Comparison of ENCODE assay signal across 8 cellular contexts in genomic region chr17:35117984-35118383, GRCh38. TPM values are rescaled to one million over a fixed set of nuclear protein-coding genes. Genes with fewer than 3 reads are reported as not detected.
DNase-seq lines count a peak whose midpoint lies in the region; ATAC-seq lines count a peak whose summit lies in the region.

No MANE protein-coding gene starts in this region.

- DNase-seq in EL (peak; percentile 31), LHCN-M2 (ENCODE audit: low read depth) (peak; percentile 76), HK-2 (ENCODE audit: unreplicated experiment) (no peak), SW480 (ENCODE audit: low spot score) (no peak)
- DNase-seq in activated naive CD8-positive, alpha-beta T cell treated with anti-CD3 and anti-CD28 coated beads for 36 hours = peak; percentile 12
- peak in 2 of 10 donors; percentile 15 to 30 for DNase-seq in naive thymus-derived CD8-positive, alpha-beta T cell
- DNase-seq in activated CD4-positive, CD25-positive, alpha-beta regulatory T cell treated with anti-CD3 and anti-CD28 coated beads, Interleukin-2, amount 50 U/mL, for 72 hours = no peak

- H3K36me3 Mint-ChIP-seq in activated naive CD8-positive, alpha-beta T cell treated with anti-CD3 and anti-CD28 coated beads for 36 hours = peaks cover 17% of the 10 kb centered on the region
- peaks cover 0 to 22% (median 0%) of the 10 kb centered on the region in 3 donors for H3K36me3 Mint-ChIP-seq in naive thymus-derived CD8-positive, alpha-beta T cell

- no peaks in the 10 kb centered on the region for H3K9me3 Mint-ChIP-seq in activated naive CD8-positive, alpha-beta T cell treated with anti-CD3 and anti-CD28 coated beads for 36 hours
- no peaks in the 10 kb centered on the region for H3K9me3 Mint-ChIP-seq in naive thymus-derived CD8-positive, alpha-beta T cell

- ATAC-seq in naive thymus-derived CD8-positive, alpha-beta T cell = no peak
- ATAC-seq in GM19467 (IDR thresholded peaks at IDR 0.05; ENCODE audit: unreplicated experiment) = no peak

- POLR2A ChIA-PET in naive thymus-derived CD8-positive, alpha-beta T cell (lab: Charles Lee) = interaction anchor here (0.6 to 2.7 kb wide), 5 partner anchors 10 to 749 kb away, joined by 3 to 15 read pairs (median 7); partner anchors contain the start of gene RFFL

- peak overlapping the region; percentile 90 for H3K4me3 Mint-ChIP-seq in activated naive CD8-positive, alpha-beta T cell treated with anti-CD3 and anti-CD28 coated beads for 36 hours
- H3K4me3 Mint-ChIP-seq in naive thymus-derived CD8-positive, alpha-beta T cell = peak overlapping the region; percentile 61 to 98 (median 90)

- H3K27me3 Mint-ChIP-seq in activated naive CD8-positive, alpha-beta T cell treated with anti-CD3 and anti-CD28 coated beads for 36 hours = peaks cover 3% of the 10 kb centered on the region
- no peaks in the 10 kb centered on the region for H3K27me3 Mint-ChIP-seq in naive thymus-derived CD8-positive, alpha-beta T cell

- H3K4me1 Mint-ChIP-seq in activated naive CD8-positive, alpha-beta T cell treated with anti-CD3 and anti-CD28 coated beads for 36 hours = peaks cover 33% of the 10 kb centered on the region
- H3K4me1 Mint-ChIP-seq in naive thymus-derived CD8-positive, alpha-beta T cell = peaks cover 15 to 54% (median 40%) of the 10 kb centered on the region in 4 donors

- peak overlapping the region; percentile 6 for H3K27ac Mint-ChIP-seq in activated naive CD8-positive, alpha-beta T cell treated with anti-CD3 and anti-CD28 coated beads for 36 hours
- H3K27ac Mint-ChIP-seq in naive thymus-derived CD8-positive, alpha-beta T cell = peak overlapping the region in 9 of 10 donors; percentile 44 to 98 (median 87)

RNA-seq across cellular contexts. Expression of gene RAD51D, which starts 1.7 kb away (rescaled TPM):
- 16.0 and 17.1 TPM in 2 replicates for total RNA-seq in LHCN-M2 (2014; rRNA removed)
- polyA plus RNA-seq in LHCN-M2 (2012) = 16.2 TPM
- total RNA-seq in activated naive CD8-positive, alpha-beta T cell treated with anti-CD3 and anti-CD28 coated beads for 36 hours = 10 to 100 TPM; 25.8 to 30.8 TPM
- 10 to 100 TPM; 23.5 to 28.7 TPM for total RNA-seq in naive thymus-derived CD8-positive, alpha-beta T cell
- 10 to 100 TPM in 1 of 3 donors, 1 to 10 TPM in 2; 6.5 to 13.6 (median 8.4) TPM for polyA plus RNA-seq in naive thymus-derived CD8-positive, alpha-beta T cell

RNA-seq across cellular contexts. Expression of gene FNDC8, which starts 3.4 kb away (rescaled TPM):
- total RNA-seq in LHCN-M2 (2014; rRNA removed) = not detected in 2 replicates
- polyA plus RNA-seq in LHCN-M2 (2012) = not detected
- total RNA-seq in activated naive CD8-positive, alpha-beta T cell treated with anti-CD3 and anti-CD28 coated beads for 36 hours = not detected
- total RNA-seq in naive thymus-derived CD8-positive, alpha-beta T cell = not detected
- not detected for polyA plus RNA-seq in naive thymus-derived CD8-positive, alpha-beta T cell

RNA-seq across cellular contexts. Expression of gene NLE1, which starts 24.1 kb away (rescaled TPM):
- total RNA-seq in LHCN-M2 (2014; rRNA removed) = 22.3 and 27.1 TPM in 2 replicates
- polyA plus RNA-seq in LHCN-M2 (2012) = 12.7 TPM
- total RNA-seq in activated naive CD8-positive, alpha-beta T cell treated with anti-CD3 and anti-CD28 coated beads for 36 hours = 10 to 100 TPM; 59.9 to 61.8 TPM
- total RNA-seq in naive thymus-derived CD8-positive, alpha-beta T cell = 10 to 100 TPM; 16.7 to 21.7 TPM
- 1 to 10 TPM; 4.6 to 6.4 (median 5.3) TPM for polyA plus RNA-seq in naive thymus-derived CD8-positive, alpha-beta T cell

RNA-seq across cellular contexts. Expression of gene UNC45B, which starts 29.6 kb away (rescaled TPM):
- 0.17 TPM in 1 of 2 replicates, not detected in the other for total RNA-seq in LHCN-M2 (2014; rRNA removed)
- polyA plus RNA-seq in LHCN-M2 (2012) = not detected
- under 1 TPM; 0.06 to 0.10 TPM for total RNA-seq in activated naive CD8-positive, alpha-beta T cell treated with anti-CD3 and anti-CD28 coated beads for 36 hours
- total RNA-seq in naive thymus-derived CD8-positive, alpha-beta T cell = under 1 TPM; 0.36 TPM
- under 1 TPM; 0.15 to 0.59 (median 0.28) TPM for polyA plus RNA-seq in naive thymus-derived CD8-positive, alpha-beta T cell

RNA-seq across cellular contexts. Expression of gene RFFL, which starts 54.5 kb away (rescaled TPM):
- 14.5 and 16.6 TPM in 2 replicates for total RNA-seq in LHCN-M2 (2014; rRNA removed)
- polyA plus RNA-seq in LHCN-M2 (2012) = 7.0 TPM
- 10 to 100 TPM in 1 of 2 experiments, 1 to 10 TPM in 1; 9.6 to 10.3 TPM for total RNA-seq in activated naive CD8-positive, alpha-beta T cell treated with anti-CD3 and anti-CD28 coated beads for 36 hours
- 10 to 100 TPM; 69.1 to 70.1 TPM for total RNA-seq in naive thymus-derived CD8-positive, alpha-beta T cell
- 10 to 100 TPM; 30.8 to 39.7 (median 31.9) TPM for polyA plus RNA-seq in naive thymus-derived CD8-positive, alpha-beta T cell

Comparison
In these comparisons a context has a peak if more than half of its experiments do, and no peak if none do; other contexts are left out.
1. DNase-seq: peak in EL (single experiment), LHCN-M2 (single experiment) and activated naive CD8-positive, alpha-beta T cell treated with anti-CD3 and anti-CD28 coated beads for 36 hours (single experiment); none in activated CD4-positive, CD25-positive, alpha-beta regulatory T cell treated with anti-CD3 and anti-CD28 coated beads, Interleukin-2, amount 50 U/mL, for 72 hours (single experiment), HK-2 (single experiment) and SW480 (single experiment).